ENCODE assay signal across 12 cellular contexts in genomic region chr13:77521595-77522367, GRCh38. TPM values are rescaled to one million over a fixed set of nuclear protein-coding genes. Genes with fewer than 3 reads are reported as not detected.
A peak's percentile ranks its signal among the peaks of the same experiment; 100 is the strongest.
DNase-seq lines count a peak whose midpoint lies in the region; ATAC-seq, FAIRE-seq and TF ChIP-seq lines count a peak whose summit lies in the region.
"Had no signal": no experiment of that assay in that cellular context is flagged by ENCODE, and none has a peak within 500 bp of the region (broad histone marks: within the 10 kb centered on the region; RNA-seq: fewer than 3 reads in every experiment).

No MANE protein-coding gene starts in this region.

- intact Hi-C loops in esophagus muscularis mucosa (cut with DNase I): no loop called here
- intact Hi-C loops in pancreas (cut with DNase I): no loop called here
- intact Hi-C loops in heart left ventricle (cut with DNase I): no loop called here

- H3K36me3 ChIP-seq in esophagus muscularis mucosa (no peaks in the 10 kb centered on the region), pancreas (no peaks in the 10 kb centered on the region), heart left ventricle (no peaks in the 10 kb centered on the region)

- DNase-seq in EL (peak; percentile 14), RWPE1 (ENCODE audit: low spot score) (peak; percentile 69), esophagus muscularis mucosa (ENCODE audit: extremely low spot score) (peak; percentile 31), pancreas (peak in 1 of 6 donors; percentile 9), MV-4-11 (lab: John Stamatoyannopoulos, UW) (no peak), heart left ventricle (no peak), GF-D8 (lab: John Stamatoyannopoulos, UW) (no peak)
- DNase-seq in activated CD8-positive, alpha-beta memory T cell treated with anti-CD3 and anti-CD28 coated beads, Interleukin-2, amount 50 U/mL, for 48 hours: no peak
- DNase-seq: mucosa of descending colon, NCI-H526 treated with DMSO at 0.1 percent for 48 hours had no signal

- ATAC-seq in pancreas (peak in 3 of 4 donors; percentile 69 to 84 (median 73)), heart left ventricle (no peak)
- ATAC-seq: K562, mucosa of descending colon had no signal

- FAIRE-seq in pancreas (lab: Jason Lieb, UNC): no peak
- FAIRE-seq: K562 had no signal

- no peak for TF ChIP-seq EP300 in esophagus muscularis mucosa (IDR thresholded peaks at IDR 0.05)

- H3K27me3 ChIP-seq in esophagus muscularis mucosa: no peaks in the 10 kb centered on the region
- no peaks in the 10 kb centered on the region for H3K27me3 ChIP-seq in pancreas
- H3K27me3 ChIP-seq in heart left ventricle: no peaks in the 10 kb centered on the region

- WGBS in esophagus muscularis mucosa: 53% methylated on average over 3 of the region's 3 CpGs
- 25 to 33% methylated on average over 3 of the region's 3 CpGs for WGBS in pancreas, 2 donors
- 43 to 49% (median 43%) methylated on average over 3 of the region's 3 CpGs for WGBS in heart left ventricle, 4 donors

- H3K4me3 ChIP-seq in esophagus muscularis mucosa (no peak overlapping the region), pancreas (no peak overlapping the region), heart left ventricle (no peak overlapping the region)
- H3K4me3 ChIP-seq: K562, mucosa of descending colon had no signal

- CTCF ChIA-PET in RWPE1 (lab: Yijun Ruan, JAX): interaction anchor here (0.5 to 1.4 kb wide), 5 partner anchors 17 to 1660 kb away, joined by 3 to 4 read pairs (median 3); no protein-coding TSS in a partner anchor

- POLR2A ChIA-PET in RWPE1 (lab: Yijun Ruan, JAX; ENCODE audit: low non-redundant PET): no interaction called here

- H3K27ac ChIP-seq in RWPE1 (peak overlapping the region; percentile 77; the same call in 1 of the 2 replicates), esophagus muscularis mucosa (replicated peaks in 1 of 4) (no peak overlapping the region), pancreas (no peak overlapping the region), heart left ventricle (no peak overlapping the region)

- H3K4me1 ChIP-seq in esophagus muscularis mucosa (peaks cover 0 to 8% (median 3%) of the 10 kb centered on the region in 4 donors), pancreas (no peaks in the 10 kb centered on the region), heart left ventricle (no peaks in the 10 kb centered on the region)

- H3K9me3 ChIP-seq in esophagus muscularis mucosa: no peaks in the 10 kb centered on the region
- H3K9me3 ChIP-seq in pancreas: no peaks in the 10 kb centered on the region
- no peaks in the 10 kb centered on the region for H3K9me3 ChIP-seq in heart left ventricle
- H3K9me3 ChIP-seq: mucosa of descending colon had no signal

- TF ChIP-seq CTCF in RWPE1 (conservative IDR thresholded peaks at IDR 0.05; ENCODE audit: low read depth) (no peak), esophagus muscularis mucosa (IDR thresholded peaks at IDR 0.05) (no peak), pancreas (IDR thresholded peaks at IDR 0.05) (no peak), heart left ventricle (IDR thresholded peaks at IDR 0.05) (no peak)

- TF ChIP-seq POLR2A in esophagus muscularis mucosa (IDR thresholded peaks at IDR 0.05; ENCODE audit: low read depth) (no peak), heart left ventricle (IDR thresholded peaks at IDR 0.05) (no peak)

RNA-seq across cellular contexts. Expression of gene SCEL, which starts 13.7 kb away (rescaled TPM):
- total RNA-seq in esophagus muscularis mucosa (1 to 10 TPM in 1 of 4 donors, under 1 TPM in 2, not detected in 1; 0.13 to 1.7 (median 0.29) TPM), pancreas (under 1 TPM in 4 of 6 donors, not detected in 2; 0.04 to 0.18 (median 0.14) TPM), heart left ventricle (1 to 10 TPM in 1 of 9 donors, not detected in 8; 2.0 TPM)
- polyA plus RNA-seq in pancreas (under 1 TPM; 0.12 to 0.15 TPM), heart left ventricle (under 1 TPM in 1 of 2 donors, not detected in 1; 0.04 TPM)
- total RNA-seq: K562 had no signal
- polyA plus RNA-seq: CD14-positive monocyte, K562 had no signal

Comparison
In these comparisons a context has a peak if more than half of its experiments do, and no peak if none do; other contexts are left out.
1. DNase-seq: peak in EL (single experiment), RWPE1 (single experiment) and esophagus muscularis mucosa (single experiment); none in MV-4-11 (single experiment), activated CD8-positive, alpha-beta memory T cell treated with anti-CD3 and anti-CD28 coated beads, Interleukin-2, amount 50 U/mL, for 48 hours (single experiment), heart left ventricle (0 of 5) and GF-D8 (single experiment).
2. ATAC-seq: peak in pancreas (3 of 4); none in heart left ventricle (0 of 4).